ENCODE assay signal across 7 cellular contexts in the genomic region with DNA sequence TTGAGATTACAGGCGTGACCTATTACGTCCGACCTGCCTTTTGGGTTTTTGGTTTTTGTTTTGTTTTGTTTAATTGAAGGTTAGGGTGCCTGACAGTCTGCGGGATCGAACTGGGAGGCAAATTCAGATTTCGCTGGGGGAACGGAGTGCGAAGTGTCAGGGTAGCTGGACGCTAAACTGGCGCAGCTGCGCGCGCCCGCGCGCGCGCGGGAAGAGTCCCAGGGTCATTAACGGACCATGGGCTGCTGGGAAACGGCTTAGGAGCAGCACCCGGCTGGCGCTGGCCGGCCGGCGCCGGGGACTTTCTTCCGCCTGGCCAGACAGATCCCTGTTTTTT. TPM values are rescaled to one million over a fixed set of nuclear protein-coding genes. Genes with fewer than 3 reads are reported as not detected.
DNase-seq lines count a peak whose midpoint lies in the region; ATAC-seq and TF ChIP-seq lines count a peak whose summit lies in the region.

No MANE protein-coding gene starts in this region.

- no peak for TF ChIP-seq CTCF in GM10248 (IDR thresholded peaks at IDR 0.05; ENCODE audit: control extremely low read depth, extremely low read depth, low read depth, missing control alignments)

- CTCF ChIA-PET in GM10248 (lab: Yijun Ruan, JAX): no interaction called here
- CTCF ChIA-PET in activated CD4-positive, alpha-beta memory T cell treated with anti-CD3 and anti-CD28 coated beads, Interleukin-2, amount 10 ng/mL, durations not matched to agents 7 days and 5 days (lab: Charles Lee): interaction anchor here (2.5 to 2.7 kb wide), 2 partner anchors 29 to 65 kb away, joined by 10 to 14 read pairs; a partner anchor contains a TSS

- H3K27me3 ChIP-seq in mucosa of stomach (ENCODE audit: control insufficient read depth, insufficient read depth, low read length) (no peaks in the 10 kb centered on the region), stomach smooth muscle (ENCODE audit: control insufficient read depth in 1 of 2, insufficient read depth in 2 of 2, low read length in 2 of 2) (no peaks in the 10 kb centered on the region)

- POLR2A ChIA-PET in GM10248 (lab: Yijun Ruan, JAX): interaction anchor here (0.6 to 3.7 kb wide), 6 partner anchors 17 to 131 kb away, joined by 3 to 30 read pairs (median 4); a partner anchor contains a TSS
- POLR2A ChIA-PET in activated CD4-positive, alpha-beta memory T cell treated with anti-CD3 and anti-CD28 coated beads, Interleukin-2, amount 10 ng/mL, durations not matched to agents 7 days and 5 days (lab: Charles Lee): interaction anchor here (1.0 to 9.1 kb wide), 13 partner anchors 18 to 1010 kb away, joined by 3 to 119 read pairs (median 8); a partner anchor contains a TSS

- peak overlapping the region; percentile 93 for H3K9ac ChIP-seq in mucosa of stomach (ENCODE audit: low read length)
- peak overlapping the region; percentile 94 to 97 for H3K9ac ChIP-seq in stomach smooth muscle (ENCODE audit: low read length in 2 of 2)

- peaks cover 11% of the 10 kb centered on the region for H3K36me3 ChIP-seq in mucosa of stomach (ENCODE audit: control insufficient read depth, insufficient read depth, low read length)
- peaks cover 13 to 17% of the 10 kb centered on the region in 2 donors for H3K36me3 ChIP-seq in stomach smooth muscle (ENCODE audit: control insufficient read depth in 2 of 2, insufficient read depth in 2 of 2, low read length in 2 of 2)

- peak overlapping the region; percentile 94 for H3K4me3 ChIP-seq in mucosa of stomach (ENCODE audit: low read length)
- H3K4me3 ChIP-seq in stomach smooth muscle (ENCODE audit: low read length in 2 of 2): peak overlapping the region; percentile 97 to 100

- H3K27ac ChIP-seq in stomach smooth muscle (ENCODE audit: low read length): peak overlapping the region; percentile 93

- H3K9me3 Mint-ChIP-seq in activated CD4-positive, alpha-beta memory T cell treated with anti-CD3 and anti-CD28 coated beads, Interleukin-2, amount 10 ng/mL, durations not matched to agents 7 days and 5 days: no peaks in the 10 kb centered on the region

- peak overlapping the region; percentile 91 for H3K27ac Mint-ChIP-seq in activated CD4-positive, alpha-beta memory T cell treated with anti-CD3 and anti-CD28 coated beads, Interleukin-2, amount 10 ng/mL, durations not matched to agents 7 days and 5 days

- H3K9me3 ChIP-seq in mucosa of stomach (ENCODE audit: control insufficient read depth, low read length) (no peaks in the 10 kb centered on the region), stomach smooth muscle (ENCODE audit: control insufficient read depth in 2 of 2, low read length in 2 of 2) (no peaks in the 10 kb centered on the region)

- peak overlapping the region; percentile 81 for H3K4me3 Mint-ChIP-seq in activated CD4-positive, alpha-beta memory T cell treated with anti-CD3 and anti-CD28 coated beads, Interleukin-2, amount 10 ng/mL, durations not matched to agents 7 days and 5 days

- H3K4me1 Mint-ChIP-seq in activated CD4-positive, alpha-beta memory T cell treated with anti-CD3 and anti-CD28 coated beads, Interleukin-2, amount 10 ng/mL, durations not matched to agents 7 days and 5 days: peaks cover 53% of the 10 kb centered on the region

- DNase-seq in GM10248 (ENCODE audit: extremely low spot score) (peak; percentile 86), NCI-H524 (lab: John Stamatoyannopoulos, UW) (peak; percentile 85 to 90)
- DNase-seq in activated CD4-positive, alpha-beta memory T cell treated with anti-CD3 and anti-CD28 coated beads, Interleukin-2, amount 10 ng/mL, durations not matched to agents 7 days and 5 days: peak; percentile 76

- H3K36me3 Mint-ChIP-seq in activated CD4-positive, alpha-beta memory T cell treated with anti-CD3 and anti-CD28 coated beads, Interleukin-2, amount 10 ng/mL, durations not matched to agents 7 days and 5 days (ENCODE audit: low read depth): peaks cover 62% of the 10 kb centered on the region

- ATAC-seq in HG03139 (IDR thresholded peaks at IDR 0.05; ENCODE audit: unreplicated experiment): peak; percentile 37
- peak; percentile 66 for ATAC-seq in esophagus mucosa

- H3K4me1 ChIP-seq in mucosa of stomach (ENCODE audit: control insufficient read depth, insufficient read depth, low read length) (peaks cover 45% of the 10 kb centered on the region), stomach smooth muscle (ENCODE audit: control insufficient read depth, insufficient read depth, low read length) (peaks cover 42% of the 10 kb centered on the region)

- no peaks in the 10 kb centered on the region for H3K27me3 Mint-ChIP-seq in activated CD4-positive, alpha-beta memory T cell treated with anti-CD3 and anti-CD28 coated beads, Interleukin-2, amount 10 ng/mL, durations not matched to agents 7 days and 5 days

RNA-seq across cellular contexts. Expression of a gene that starts 6.8 kb away (rescaled TPM):
- total RNA-seq in activated CD4-positive, alpha-beta memory T cell treated with anti-CD3 and anti-CD28 coated beads, Interleukin-2, amount 10 ng/mL, durations not matched to agents 7 days and 5 days: 10 to 100 TPM; 60.6 to 62.6 TPM
- total RNA-seq in esophagus mucosa: 92.9 TPM

RNA-seq across cellular contexts. Expression of a gene that starts 19.0 kb away (rescaled TPM):
- total RNA-seq in activated CD4-positive, alpha-beta memory T cell treated with anti-CD3 and anti-CD28 coated beads, Interleukin-2, amount 10 ng/mL, durations not matched to agents 7 days and 5 days: 100 to 1,000 TPM; 147 to 151 TPM
- total RNA-seq in esophagus mucosa: 56.6 TPM

RNA-seq across cellular contexts. Expression of a gene that starts 19.3 kb away (rescaled TPM):
- 1 to 10 TPM; 2.8 to 3.0 TPM for total RNA-seq in activated CD4-positive, alpha-beta memory T cell treated with anti-CD3 and anti-CD28 coated beads, Interleukin-2, amount 10 ng/mL, durations not matched to agents 7 days and 5 days
- 0.44 TPM for total RNA-seq in esophagus mucosa

RNA-seq across cellular contexts. Expression of a gene that starts 27.6 kb away (rescaled TPM):
- 100 to 1,000 TPM; 100 to 108 TPM for total RNA-seq in activated CD4-positive, alpha-beta memory T cell treated with anti-CD3 and anti-CD28 coated beads, Interleukin-2, amount 10 ng/mL, durations not matched to agents 7 days and 5 days
- 45.0 TPM for total RNA-seq in esophagus mucosa

RNA-seq across cellular contexts. Expression of a gene that starts 28.3 kb away (rescaled TPM):
- total RNA-seq in activated CD4-positive, alpha-beta memory T cell treated with anti-CD3 and anti-CD28 coated beads, Interleukin-2, amount 10 ng/mL, durations not matched to agents 7 days and 5 days: 10 to 100 TPM; 29.2 to 29.6 TPM
- total RNA-seq in esophagus mucosa: 17.9 TPM

Comparison
In these comparisons a context has a peak if more than half of its experiments do, and no peak if none do; other contexts are left out.
1. Peak in every context shown above with its lines: DNase-seq, ATAC-seq, H3K4me3 ChIP-seq and H3K27ac ChIP-seq.